ENCODE assay signal across 13 cellular contexts in genomic region chr3:197216169-197216860, GRCh38.
DNase-seq lines count a peak whose midpoint lies in the region; ATAC-seq and TF ChIP-seq lines count a peak whose summit lies in the region.
"Had no signal": no experiment of that assay in that cellular context is flagged by ENCODE, and none has a peak within 500 bp of the region (broad histone marks: within the 10 kb centered on the region; RNA-seq: fewer than 3 reads in every experiment).

No MANE protein-coding gene starts in this region.

- DNase-seq in H7 (peak; percentile 13), amniotic stem cell (lab: John Stamatoyannopoulos, UW) (peak; percentile 1), foreskin fibroblast (peak; percentile 21 to 66), NCI-H1048 (lab: John Stamatoyannopoulos, UW) (no peak), NCI-H187 (lab: John Stamatoyannopoulos, UW) (no peak)
- DNase-seq in activated CD4-positive, alpha-beta memory T cell treated with anti-CD3 and anti-CD28 coated beads, Interleukin-2, amount 10 ng/mL, durations not matched to agents 7 days and 5 days, result no peak
- DNase-seq: activated CD8-positive, alpha-beta memory T cell treated with anti-CD3 and anti-CD28 coated beads, Interleukin-2, amount 10 ng/mL, durations not matched to agents 7 days and 5 days; DMS153; GOT3; stimulated activated CD8-positive, alpha-beta memory T cell treated with anti-CD3 and anti-CD28 coated beads, Interleukin-4, amount 100 ng/mL, for 48 hours; T-helper 2 cell had no signal

- peak overlapping the region; percentile 41 for H3K4me2 ChIP-seq in skeletal muscle satellite cell (ENCODE audit: low read length)

- H3K27me3 ChIP-seq in H7 (ENCODE audit: control insufficient read depth, insufficient read depth, low read length), result no peaks in the 10 kb centered on the region
- no peaks in the 10 kb centered on the region for H3K27me3 ChIP-seq in skeletal muscle satellite cell (ENCODE audit: control insufficient read depth, insufficient read depth, low read length)

- POLR2A ChIA-PET in activated CD4-positive, alpha-beta memory T cell treated with anti-CD3 and anti-CD28 coated beads, Interleukin-2, amount 10 ng/mL, durations not matched to agents 7 days and 5 days (lab: Charles Lee), result no interaction called here

- no peaks in the 10 kb centered on the region for H3K9me3 ChIP-seq in skeletal muscle satellite cell (replicated peaks; ENCODE audit: low read length)

- H3K4me1 Mint-ChIP-seq in activated CD4-positive, alpha-beta memory T cell treated with anti-CD3 and anti-CD28 coated beads, Interleukin-2, amount 10 ng/mL, durations not matched to agents 7 days and 5 days, result peaks cover 2% of the 10 kb centered on the region
- H3K4me1 Mint-ChIP-seq: activated CD8-positive, alpha-beta memory T cell treated with anti-CD3 and anti-CD28 coated beads, Interleukin-2, amount 10 ng/mL, durations not matched to agents 7 days and 5 days had no signal

- CTCF ChIA-PET in activated CD4-positive, alpha-beta memory T cell treated with anti-CD3 and anti-CD28 coated beads, Interleukin-2, amount 10 ng/mL, durations not matched to agents 7 days and 5 days (lab: Charles Lee), result interaction anchor here (0.5 kb wide), 1 partner anchor 290 kb away, joined by 3 read pairs; no protein-coding TSS in a partner anchor

- H3K4me3 Mint-ChIP-seq in activated CD4-positive, alpha-beta memory T cell treated with anti-CD3 and anti-CD28 coated beads, Interleukin-2, amount 10 ng/mL, durations not matched to agents 7 days and 5 days, result no peak overlapping the region
- H3K4me3 Mint-ChIP-seq: activated CD8-positive, alpha-beta memory T cell treated with anti-CD3 and anti-CD28 coated beads, Interleukin-2, amount 10 ng/mL, durations not matched to agents 7 days and 5 days had no signal

- H3K4me1 ChIP-seq in skeletal muscle satellite cell (ENCODE audit: control insufficient read depth, insufficient read depth, low read length), result peaks cover 19% of the 10 kb centered on the region

- H3K9me3 Mint-ChIP-seq in activated CD4-positive, alpha-beta memory T cell treated with anti-CD3 and anti-CD28 coated beads, Interleukin-2, amount 10 ng/mL, durations not matched to agents 7 days and 5 days, result no peaks in the 10 kb centered on the region

- H3K27me3 Mint-ChIP-seq in activated CD4-positive, alpha-beta memory T cell treated with anti-CD3 and anti-CD28 coated beads, Interleukin-2, amount 10 ng/mL, durations not matched to agents 7 days and 5 days, result no peaks in the 10 kb centered on the region
- H3K27me3 Mint-ChIP-seq: activated CD8-positive, alpha-beta memory T cell treated with anti-CD3 and anti-CD28 coated beads, Interleukin-2, amount 10 ng/mL, durations not matched to agents 7 days and 5 days had no signal

- H3K9ac ChIP-seq in skeletal muscle satellite cell (ENCODE audit: low read depth, low read length), result no peak overlapping the region

- no peak overlapping the region for H3K27ac Mint-ChIP-seq in activated CD4-positive, alpha-beta memory T cell treated with anti-CD3 and anti-CD28 coated beads, Interleukin-2, amount 10 ng/mL, durations not matched to agents 7 days and 5 days
- H3K27ac Mint-ChIP-seq: activated CD8-positive, alpha-beta memory T cell treated with anti-CD3 and anti-CD28 coated beads, Interleukin-2, amount 10 ng/mL, durations not matched to agents 7 days and 5 days had no signal

- ATAC-seq in GM18873 (IDR thresholded peaks at IDR 0.05; ENCODE audit: low FRiP score, unreplicated experiment), result no peak
- ATAC-seq: activated CD8-positive, alpha-beta memory T cell treated with anti-CD3 and anti-CD28 coated beads, Interleukin-2, amount 10 ng/mL, durations not matched to agents 7 days and 5 days had no signal

- no peak for TF ChIP-seq CTCF in foreskin fibroblast (IDR thresholded peaks at IDR 0.05; ENCODE audit: low read depth, low read length)

- H3K36me3 ChIP-seq in H7 (replicated peaks; ENCODE audit: control insufficient read depth, insufficient read depth, low read length), result no peaks in the 10 kb centered on the region
- H3K36me3 ChIP-seq in skeletal muscle satellite cell (ENCODE audit: insufficient read depth, low read length), result no peaks in the 10 kb centered on the region

- H3K36me3 Mint-ChIP-seq in activated CD4-positive, alpha-beta memory T cell treated with anti-CD3 and anti-CD28 coated beads, Interleukin-2, amount 10 ng/mL, durations not matched to agents 7 days and 5 days (ENCODE audit: low read depth), result peaks cover 13% of the 10 kb centered on the region

- H3K4me3 ChIP-seq in H7 (ENCODE audit: insufficient read depth, low read depth, low read length) (no peak overlapping the region), foreskin fibroblast (ENCODE audit: low read depth in 1 of 2, low read length in 2 of 2) (no peak overlapping the region), skeletal muscle satellite cell (ENCODE audit: low read length) (no peak overlapping the region)

Comparison
In these comparisons a context has a peak if more than half of its experiments do, and no peak if none do; other contexts are left out.
1. DNase-seq: peak in H7 (single experiment), amniotic stem cell (single experiment) and foreskin fibroblast (2 of 2); none in NCI-H1048 (single experiment), NCI-H187 (0 of 2) and activated CD4-positive, alpha-beta memory T cell treated with anti-CD3 and anti-CD28 coated beads, Interleukin-2, amount 10 ng/mL, durations not matched to agents 7 days and 5 days (single experiment).